11 cellular contexts compared by ENCODE assay signal in the genomic region with DNA sequence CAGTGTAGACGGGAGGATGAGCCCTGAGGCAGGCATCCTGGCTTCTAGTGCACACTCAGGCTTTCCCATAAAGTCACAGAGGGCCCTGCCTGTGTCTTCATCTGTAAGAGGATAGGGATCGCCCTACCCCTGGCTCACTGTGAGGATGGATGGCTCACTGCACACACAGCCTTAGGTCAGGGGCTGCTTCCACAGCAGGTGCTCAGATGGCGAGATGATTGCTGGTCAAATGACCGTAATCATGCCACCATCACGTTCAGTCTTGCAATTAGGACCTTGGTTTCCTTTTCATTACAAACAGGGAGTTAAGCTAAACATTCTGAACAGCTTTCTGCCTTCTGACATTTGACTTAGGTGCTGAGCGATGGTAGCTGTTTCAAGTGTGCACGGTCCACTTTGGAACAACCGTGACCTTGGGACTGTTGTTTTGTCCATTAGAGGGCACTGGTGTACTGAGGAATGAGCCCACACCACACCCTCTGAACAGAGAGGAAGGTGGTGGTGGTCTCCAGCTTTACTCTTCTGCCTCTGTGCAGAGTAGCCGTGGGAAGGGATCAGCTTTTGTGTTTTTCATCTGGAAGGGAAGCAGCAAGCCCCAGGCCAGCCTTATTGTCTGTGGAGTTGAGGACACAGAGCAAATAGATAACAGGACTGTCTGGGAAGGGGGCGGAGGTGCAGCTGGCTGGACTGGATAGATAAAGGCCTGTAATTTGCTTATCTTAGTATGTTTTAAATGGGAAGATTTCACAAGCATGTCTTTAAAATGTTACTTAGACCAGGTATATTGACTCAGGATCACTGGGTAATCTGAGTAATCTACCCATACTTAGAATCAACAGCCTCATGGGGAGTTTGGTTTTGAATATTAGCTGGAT.
DNase-seq lines count a peak whose midpoint lies in the region; ATAC-seq, FAIRE-seq and TF ChIP-seq lines count a peak whose summit lies in the region.
"Had no signal": no experiment of that assay in that cellular context is flagged by ENCODE, and none has a peak within 500 bp of the region (broad histone marks: within the 10 kb centered on the region; RNA-seq: fewer than 3 reads in every experiment).

No MANE protein-coding gene starts in this region.

- FAIRE-seq in GM19239 (lab: Jason Lieb, UNC): no peak

- ATAC-seq in Right ventricle myocardium inferior (peak; percentile 67), left cardiac atrium (peak; percentile 75 to 82), upper lobe of right lung (peak; percentile 73)
- ATAC-seq: CD8-positive, alpha-beta T cell had no signal

- peaks cover 7% of the 10 kb centered on the region for H3K36me3 ChIP-seq in upper lobe of right lung

- intact Hi-C loops in Right ventricle myocardium inferior (cut with DNase I): no loop called here
- intact Hi-C loops in cardiac septum (cut with DNase I): no loop called here
- intact Hi-C loops in left cardiac atrium (cut with DNase I): no loop called here
- intact Hi-C loops in upper lobe of right lung (cut with DNase I): no loop called here

- in situ Hi-C loops in SK-MEL-5 (cut with HindIII; ENCODE audit: low pct_unique_long_range_greater_than_20kb, low sequenced_read_pairs): no loop called here

- H3K9me3 ChIP-seq in upper lobe of right lung: no peaks in the 10 kb centered on the region
- H3K9me3 ChIP-seq: stomach had no signal

- no peak overlapping the region for H3K4me3 ChIP-seq in upper lobe of right lung
- H3K4me3 ChIP-seq: stomach had no signal

- no peak for DNase-seq in Right ventricle myocardium inferior (ENCODE audit: missing footprints)
- no peak for DNase-seq in cardiac septum (ENCODE audit: low spot score)
- DNase-seq in SK-MEL-5 (ENCODE audit: low read depth, low spot score): peak; percentile 51
- no peak for DNase-seq in left cardiac atrium
- no peak for DNase-seq in upper lobe of right lung
- DNase-seq in NK-92 treated with Interleukin-12 subunit alpha and Interleukin-12 subunit beta, amount 100 ng/mL, for 24 hours (lab: John Stamatoyannopoulos, UW): no peak
- DNase-seq in GM19239 (ENCODE audit: insufficient read length, low spot score): no peak
- DNase-seq in HPDE6-E6E7 (ENCODE audit: extremely low spot score): no peak
- DNase-seq: CD8-positive, alpha-beta T cell; NCI-H1105 treated with DMSO at 0.1 percent for 48 hours; stomach had no signal

- H3K4me1 ChIP-seq in upper lobe of right lung: no peaks in the 10 kb centered on the region

- peak; percentile 40 for TF ChIP-seq CTCF in upper lobe of right lung (IDR thresholded peaks at IDR 0.05)

- H3K27me3 ChIP-seq in upper lobe of right lung: no peaks in the 10 kb centered on the region
- H3K27me3 ChIP-seq: stomach had no signal

- no peak overlapping the region for H3K27ac ChIP-seq in upper lobe of right lung
- H3K27ac ChIP-seq: stomach had no signal
